Comparison of ENCODE assay signal across 13 cellular contexts in genomic region chr13:32048816-32049215, GRCh38. TPM values are rescaled to one million over a fixed set of nuclear protein-coding genes. Genes with fewer than 3 reads are reported as not detected.
A peak's percentile ranks its signal among the peaks of the same experiment; 100 is the strongest.
DNase-seq lines count a peak whose midpoint lies in the region; ATAC-seq and TF ChIP-seq lines count a peak whose summit lies in the region.
"Had no signal": no experiment of that assay in that cellular context is flagged by ENCODE, and none has a peak within 500 bp of the region (broad histone marks: within the 10 kb centered on the region; RNA-seq: fewer than 3 reads in every experiment).

No MANE protein-coding gene starts in this region.

- no peak overlapping the region for H3K4me3 Mint-ChIP-seq in activated naive CD4-positive, alpha-beta T cell treated with anti-CD3 and anti-CD28 coated beads for 36 hours
- H3K4me3 Mint-ChIP-seq in stimulated activated effector memory CD8-positive, alpha-beta T cell treated with anti-CD3 and anti-CD28 coated beads, Interleukin-12 subunit alpha, Interleukin-12 subunit beta, amount 100 ng/mL, for 72 hours = no peak overlapping the region
- H3K4me3 Mint-ChIP-seq: activated naive CD8-positive, alpha-beta T cell treated with anti-CD3 and anti-CD28 coated beads for 36 hours had no signal

- H3K4me1 Mint-ChIP-seq in activated naive CD4-positive, alpha-beta T cell treated with anti-CD3 and anti-CD28 coated beads for 36 hours (ENCODE audit: low read depth) = peaks cover 52% of the 10 kb centered on the region
- H3K4me1 Mint-ChIP-seq in stimulated activated effector memory CD8-positive, alpha-beta T cell treated with anti-CD3 and anti-CD28 coated beads, Interleukin-12 subunit alpha, Interleukin-12 subunit beta, amount 100 ng/mL, for 72 hours = peaks cover 19% of the 10 kb centered on the region

- peak; percentile 22 for DNase-seq in activated naive CD4-positive, alpha-beta T cell treated with anti-CD3 and anti-CD28 coated beads for 36 hours
- no peak for DNase-seq in activated naive CD4-positive, alpha-beta T cell treated with Interleukin-2 at 50 U/mL for 16 hours
- DNase-seq in MV-4-11 (lab: John Stamatoyannopoulos, UW) (peak; percentile 30), caudate nucleus (lab: John Stamatoyannopoulos, UW) (no peak)
- no peak for DNase-seq in stimulated activated effector memory CD8-positive, alpha-beta T cell treated with anti-CD3 and anti-CD28 coated beads, Interleukin-12 subunit alpha, Interleukin-12 subunit beta, amount 100 ng/mL, for 72 hours (ENCODE audit: low spot score in 2 of 2)
- DNase-seq: activated naive CD8-positive, alpha-beta T cell treated with anti-CD3 and anti-CD28 coated beads for 36 hours; head of caudate nucleus; lower lobe of right lung; NCI-H446 had no signal

- TF ChIP-seq CTCF in VCaP (conservative IDR thresholded peaks at IDR 0.05) = no peak

- no peaks in the 10 kb centered on the region for H3K9me3 Mint-ChIP-seq in activated naive CD4-positive, alpha-beta T cell treated with anti-CD3 and anti-CD28 coated beads for 36 hours
- no peaks in the 10 kb centered on the region for H3K9me3 Mint-ChIP-seq in stimulated activated effector memory CD8-positive, alpha-beta T cell treated with anti-CD3 and anti-CD28 coated beads, Interleukin-12 subunit alpha, Interleukin-12 subunit beta, amount 100 ng/mL, for 72 hours
- H3K9me3 Mint-ChIP-seq: activated naive CD8-positive, alpha-beta T cell treated with anti-CD3 and anti-CD28 coated beads for 36 hours had no signal

- no peak overlapping the region for H3K27ac Mint-ChIP-seq in activated naive CD4-positive, alpha-beta T cell treated with anti-CD3 and anti-CD28 coated beads for 36 hours
- H3K27ac Mint-ChIP-seq in stimulated activated effector memory CD8-positive, alpha-beta T cell treated with anti-CD3 and anti-CD28 coated beads, Interleukin-12 subunit alpha, Interleukin-12 subunit beta, amount 100 ng/mL, for 72 hours = no peak overlapping the region
- H3K27ac Mint-ChIP-seq: activated naive CD8-positive, alpha-beta T cell treated with anti-CD3 and anti-CD28 coated beads for 36 hours had no signal

- ATAC-seq in stimulated activated effector memory CD8-positive, alpha-beta T cell treated with anti-CD3 and anti-CD28 coated beads, Interleukin-12 subunit alpha, Interleukin-12 subunit beta, amount 100 ng/mL, for 72 hours = peak; percentile 37
- ATAC-seq in GM21737 (IDR thresholded peaks at IDR 0.05; ENCODE audit: unreplicated experiment) (no peak), GM19452 (IDR thresholded peaks at IDR 0.05; ENCODE audit: unreplicated experiment) (no peak)

- H3K27ac ChIP-seq in VCaP (peak overlapping the region; percentile 73), caudate nucleus (ENCODE audit: low read depth, low read length) (no peak overlapping the region)
- H3K27ac ChIP-seq: lower lobe of right lung had no signal

- CTCF ChIA-PET in activated naive CD4-positive, alpha-beta T cell treated with anti-CD3 and anti-CD28 coated beads for 36 hours (lab: Charles Lee) = interaction anchor here (0.6 to 2.0 kb wide), 6 partner anchors 15 to 591 kb away, joined by 3 to 12 read pairs (median 3); partner anchors contain the start of gene FRY

- no peaks in the 10 kb centered on the region for H3K27me3 Mint-ChIP-seq in activated naive CD4-positive, alpha-beta T cell treated with anti-CD3 and anti-CD28 coated beads for 36 hours (ENCODE audit: low read depth)
- H3K27me3 Mint-ChIP-seq: activated naive CD8-positive, alpha-beta T cell treated with anti-CD3 and anti-CD28 coated beads for 36 hours; progenitor cell of endocrine pancreas had no signal

- intact Hi-C loops in activated naive CD4-positive, alpha-beta T cell treated with anti-CD3 and anti-CD28 coated beads for 36 hours (cut with micrococcal nuclease) = loop anchor here (5.0 to 10.0 kb wide), 3 partner anchors 378 to 1493 kb away; partner anchors contain the start of genes HSPH1 and N4BP2L1

- H3K36me3 Mint-ChIP-seq in activated naive CD4-positive, alpha-beta T cell treated with anti-CD3 and anti-CD28 coated beads for 36 hours (ENCODE audit: low read depth) = peaks cover 2% of the 10 kb centered on the region
- H3K36me3 Mint-ChIP-seq in stimulated activated effector memory CD8-positive, alpha-beta T cell treated with anti-CD3 and anti-CD28 coated beads, Interleukin-12 subunit alpha, Interleukin-12 subunit beta, amount 100 ng/mL, for 72 hours = no peaks in the 10 kb centered on the region
- H3K36me3 Mint-ChIP-seq: activated naive CD8-positive, alpha-beta T cell treated with anti-CD3 and anti-CD28 coated beads for 36 hours had no signal

RNA-seq across cellular contexts. Expression of gene FRY, which starts 17.2 kb away (rescaled TPM):
- 1 to 10 TPM; 7.3 to 7.8 TPM for total RNA-seq in activated naive CD4-positive, alpha-beta T cell treated with anti-CD3 and anti-CD28 coated beads for 36 hours

Comparison
In these comparisons a context has a peak if more than half of its experiments do, and no peak if none do; other contexts are left out.
1. DNase-seq: peak in activated naive CD4-positive, alpha-beta T cell treated with anti-CD3 and anti-CD28 coated beads for 36 hours (single experiment) and MV-4-11 (single experiment); none in activated naive CD4-positive, alpha-beta T cell treated with Interleukin-2 at 50 U/mL for 16 hours (single experiment), stimulated activated effector memory CD8-positive, alpha-beta T cell treated with anti-CD3 and anti-CD28 coated beads, Interleukin-12 subunit alpha, Interleukin-12 subunit beta, amount 100 ng/mL, for 72 hours (0 of 2) and caudate nucleus (0 of 61).